ENCODE assay signal across 1 cellular context in genomic region chr7:149322737-149323136, GRCh38.
TF ChIP-seq lines count a peak whose summit lies in the region.

No MANE protein-coding gene starts in this region.

TF ChIP-seq in GM23338, 12 proteins besides CTCF, POLR2A, EP300 and RAD21:
- TF ChIP-seq REST (IDR thresholded peaks at IDR 0.05; ENCODE audit: unreplicated experiment) (no peak), ZNF331 (CRISPR knock-in tag; IDR thresholded peaks at IDR 0.05; ENCODE audit: low read depth) (no peak), NANOG (IDR thresholded peaks at IDR 0.05; ENCODE audit: borderline replicate concordance) (no peak), ZNF462 (CRISPR knock-in tag; IDR thresholded peaks at IDR 0.05) (no peak), CREB1 (CRISPR knock-in tag; IDR thresholded peaks at IDR 0.05; ENCODE audit: low read depth) (no peak), ETS1 (IDR thresholded peaks at IDR 0.05) (no peak), POLR2AphosphoS5 (IDR thresholded peaks at IDR 0.05; ENCODE audit: low read depth) (no peak), ZNF114 (CRISPR knock-in tag; IDR thresholded peaks at IDR 0.05) (no peak), STAT1 (IDR thresholded peaks at IDR 0.05; ENCODE audit: unreplicated experiment) (no peak)
